1 cellular context compared by ENCODE assay signal in the genomic region with DNA sequence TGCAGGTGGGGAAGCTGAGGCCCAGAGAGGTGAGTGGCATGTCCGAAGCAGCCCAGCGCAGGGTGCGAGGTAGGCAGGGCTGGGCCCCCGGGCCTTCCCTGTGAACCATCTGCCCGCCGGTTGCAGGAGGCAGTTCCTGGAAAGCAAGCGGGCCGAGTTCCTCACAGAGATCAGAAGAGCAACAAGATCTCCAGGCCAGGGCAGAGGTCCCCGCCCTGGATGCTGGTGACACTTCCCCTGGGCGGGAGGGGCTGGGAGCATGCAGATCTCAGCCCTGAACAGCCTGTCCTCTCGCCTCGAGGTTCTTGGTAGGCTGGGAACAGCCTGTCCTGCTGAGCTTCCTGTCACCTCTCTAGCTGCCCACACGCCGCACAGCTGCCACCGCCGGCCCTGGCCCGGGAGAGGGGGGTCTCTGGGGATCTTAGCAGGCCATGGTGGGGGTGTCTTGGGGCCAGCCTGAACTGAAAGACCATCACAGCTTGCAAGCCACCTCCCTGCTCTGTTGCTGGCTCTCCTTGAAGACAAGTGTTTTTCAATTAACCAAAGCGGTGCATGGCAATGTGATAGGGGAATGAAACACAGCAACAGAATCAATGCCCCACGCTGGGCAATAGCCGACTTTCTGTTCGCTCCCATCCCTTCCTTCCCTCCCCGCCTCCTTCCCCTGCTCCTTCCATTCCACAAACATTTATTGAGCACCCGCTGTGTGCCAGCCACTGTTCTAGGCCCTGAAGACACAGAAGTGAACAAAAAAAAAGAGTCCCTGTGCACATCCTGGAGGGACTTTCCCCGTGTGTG.
TF ChIP-seq lines count a peak whose summit lies in the region.

No MANE protein-coding gene starts in this region.

TF ChIP-seq in HepG2, 621 proteins besides CTCF, POLR2A, EP300 and RAD21 (continued from another document and continues in another):
- TF ChIP-seq, protein P1, sequence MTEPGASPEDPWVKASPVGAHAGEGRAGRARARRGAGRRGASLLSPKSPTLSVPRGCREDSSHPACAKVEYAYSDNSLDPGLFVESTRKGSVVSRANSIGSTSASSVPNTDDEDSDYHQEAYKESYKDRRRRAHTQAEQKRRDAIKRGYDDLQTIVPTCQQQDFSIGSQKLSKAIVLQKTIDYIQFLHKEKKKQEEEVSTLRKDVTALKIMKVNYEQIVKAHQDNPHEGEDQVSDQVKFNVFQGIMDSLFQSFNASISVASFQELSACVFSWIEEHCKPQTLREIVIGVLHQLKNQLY (CRISPR knock-in tag; IDR thresholded peaks at IDR 0.05): no peak
- TF ChIP-seq, protein P2, sequence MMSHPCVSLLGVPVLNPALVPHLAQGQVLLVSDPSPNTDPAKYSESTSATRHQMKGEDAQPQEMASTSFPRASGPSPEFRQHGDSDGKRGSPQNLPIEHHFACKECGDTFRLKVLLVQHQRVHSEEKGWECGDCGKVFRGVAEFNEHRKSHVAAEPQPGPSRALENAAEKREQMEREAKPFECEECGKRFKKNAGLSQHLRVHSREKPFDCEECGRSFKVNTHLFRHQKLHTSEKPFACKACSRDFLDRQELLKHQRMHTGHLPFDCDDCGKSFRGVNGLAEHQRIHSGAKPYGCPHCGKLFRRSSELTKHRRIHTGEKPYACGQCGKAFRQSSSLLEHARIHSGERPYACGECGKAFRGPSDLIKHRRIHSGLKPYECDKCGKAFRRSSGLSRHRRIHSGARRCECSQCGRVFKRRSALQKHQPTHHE (CRISPR knock-in tag; IDR thresholded peaks at IDR 0.05; ENCODE audit: borderline replicate concordance): no peak
- peak; percentile 92 for TF ChIP-seq MEIS2 (CRISPR knock-in tag; IDR thresholded peaks at IDR 0.05)
- TF ChIP-seq ZNF614 (CRISPR knock-in tag; IDR thresholded peaks at IDR 0.05; ENCODE audit: borderline replicate concordance): peak; percentile 40; the same call in 1 of the 2 replicates
- TF ChIP-seq, protein P3, sequence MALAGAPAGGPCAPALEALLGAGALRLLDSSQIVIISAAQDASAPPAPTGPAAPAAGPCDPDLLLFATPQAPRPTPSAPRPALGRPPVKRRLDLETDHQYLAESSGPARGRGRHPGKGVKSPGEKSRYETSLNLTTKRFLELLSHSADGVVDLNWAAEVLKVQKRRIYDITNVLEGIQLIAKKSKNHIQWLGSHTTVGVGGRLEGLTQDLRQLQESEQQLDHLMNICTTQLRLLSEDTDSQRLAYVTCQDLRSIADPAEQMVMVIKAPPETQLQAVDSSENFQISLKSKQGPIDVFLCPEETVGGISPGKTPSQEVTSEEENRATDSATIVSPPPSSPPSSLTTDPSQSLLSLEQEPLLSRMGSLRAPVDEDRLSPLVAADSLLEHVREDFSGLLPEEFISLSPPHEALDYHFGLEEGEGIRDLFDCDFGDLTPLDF (CRISPR knock-in tag; IDR thresholded peaks at IDR 0.05): peak; percentile 40; the same call in 1 of the 2 replicates
- no peak for TF ChIP-seq ZC3H13 (CRISPR knock-in tag; IDR thresholded peaks at IDR 0.05)
- TF ChIP-seq GZF1 (CRISPR knock-in tag; IDR thresholded peaks at IDR 0.05): no peak
- TF ChIP-seq, protein P4, sequence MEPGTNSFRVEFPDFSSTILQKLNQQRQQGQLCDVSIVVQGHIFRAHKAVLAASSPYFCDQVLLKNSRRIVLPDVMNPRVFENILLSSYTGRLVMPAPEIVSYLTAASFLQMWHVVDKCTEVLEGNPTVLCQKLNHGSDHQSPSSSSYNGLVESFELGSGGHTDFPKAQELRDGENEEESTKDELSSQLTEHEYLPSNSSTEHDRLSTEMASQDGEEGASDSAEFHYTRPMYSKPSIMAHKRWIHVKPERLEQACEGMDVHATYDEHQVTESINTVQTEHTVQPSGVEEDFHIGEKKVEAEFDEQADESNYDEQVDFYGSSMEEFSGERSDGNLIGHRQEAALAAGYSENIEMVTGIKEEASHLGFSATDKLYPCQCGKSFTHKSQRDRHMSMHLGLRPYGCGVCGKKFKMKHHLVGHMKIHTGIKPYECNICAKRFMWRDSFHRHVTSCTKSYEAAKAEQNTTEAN (CRISPR knock-in tag; conservative IDR thresholded peaks at IDR 0.05): no peak
- TF ChIP-seq SNRNP70 (IDR thresholded peaks at IDR 0.05; ENCODE audit: low read depth, low read length): no peak
- TF ChIP-seq MTA3 (CRISPR knock-in tag; IDR thresholded peaks at IDR 0.05): no peak
- TF ChIP-seq MIER3 (CRISPR knock-in tag; IDR thresholded peaks at IDR 0.05; ENCODE audit: borderline replicate concordance): no peak
- no peak for TF ChIP-seq GATA4 (IDR thresholded peaks at IDR 0.05; ENCODE audit: borderline replicate concordance, low read depth)
- TF ChIP-seq ARNT2 (CRISPR knock-in tag; IDR thresholded peaks at IDR 0.05; ENCODE audit: low read depth): 0 out of 2 replicates have a peak, but pooled peaks have one; percentile 28
- TF ChIP-seq NAIF1 (CRISPR knock-in tag; IDR thresholded peaks at IDR 0.05; ENCODE audit: borderline replicate concordance): no peak
- TF ChIP-seq, protein P5, sequence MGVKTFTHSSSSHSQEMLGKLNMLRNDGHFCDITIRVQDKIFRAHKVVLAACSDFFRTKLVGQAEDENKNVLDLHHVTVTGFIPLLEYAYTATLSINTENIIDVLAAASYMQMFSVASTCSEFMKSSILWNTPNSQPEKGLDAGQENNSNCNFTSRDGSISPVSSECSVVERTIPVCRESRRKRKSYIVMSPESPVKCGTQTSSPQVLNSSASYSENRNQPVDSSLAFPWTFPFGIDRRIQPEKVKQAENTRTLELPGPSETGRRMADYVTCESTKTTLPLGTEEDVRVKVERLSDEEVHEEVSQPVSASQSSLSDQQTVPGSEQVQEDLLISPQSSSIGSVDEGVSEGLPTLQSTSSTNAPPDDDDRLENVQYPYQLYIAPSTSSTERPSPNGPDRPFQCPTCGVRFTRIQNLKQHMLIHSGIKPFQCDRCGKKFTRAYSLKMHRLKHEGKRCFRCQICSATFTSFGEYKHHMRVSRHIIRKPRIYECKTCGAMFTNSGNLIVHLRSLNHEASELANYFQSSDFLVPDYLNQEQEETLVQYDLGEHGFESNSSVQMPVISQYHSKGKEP (CRISPR knock-in tag; IDR thresholded peaks at IDR 0.05): no peak
- TF ChIP-seq ZSCAN20 (CRISPR knock-in tag; IDR thresholded peaks at IDR 0.05; ENCODE audit: borderline replicate concordance): 0 out of 2 replicates have a peak, but pooled peaks have one; percentile 72
- TF ChIP-seq BORCS8-MEF2B (CRISPR knock-in tag; IDR thresholded peaks at IDR 0.05): no peak
- TF ChIP-seq NFKB2 (CRISPR knock-in tag; IDR thresholded peaks at IDR 0.05; ENCODE audit: borderline replicate concordance): peak; percentile 72; the same call in 1 of the 2 replicates
- peak; percentile 53; the same call in 1 of the 2 replicates for TF ChIP-seq ZNF766 (CRISPR knock-in tag; IDR thresholded peaks at IDR 0.05; ENCODE audit: borderline replicate concordance)
- no peak for TF ChIP-seq MTF1 (CRISPR knock-in tag; IDR thresholded peaks at IDR 0.05)
- no peak for TF ChIP-seq ZFP41 (CRISPR knock-in tag; IDR thresholded peaks at IDR 0.05; ENCODE audit: borderline replicate concordance)
- TF ChIP-seq NBN (conservative IDR thresholded peaks at IDR 0.05): no peak
- TF ChIP-seq PAWR (CRISPR knock-in tag; IDR thresholded peaks at IDR 0.05; ENCODE audit: borderline replicate concordance): no peak
- TF ChIP-seq KLF16 (CRISPR knock-in tag; IDR thresholded peaks at IDR 0.05): no peak
- TF ChIP-seq MATR3 (CRISPR knock-in tag; IDR thresholded peaks at IDR 0.05): no peak
- TF ChIP-seq ZNF556 (CRISPR knock-in tag; IDR thresholded peaks at IDR 0.05; ENCODE audit: borderline replicate concordance): no peak; the same call in 1 of the 2 replicates
- no peak for TF ChIP-seq CCDC6 (CRISPR knock-in tag; IDR thresholded peaks at IDR 0.05)
- no peak for TF ChIP-seq ZNF841 (CRISPR knock-in tag; IDR thresholded peaks at IDR 0.05; ENCODE audit: borderline replicate concordance)
- 0 out of 2 replicates have a peak, but pooled peaks have one; percentile 7 for TF ChIP-seq ZNF709 (CRISPR knock-in tag; IDR thresholded peaks at IDR 0.05)
- peak; percentile 79 for TF ChIP-seq ZFX (CRISPR knock-in tag; IDR thresholded peaks at IDR 0.05; ENCODE audit: low read depth)
- 0 out of 2 replicates have a peak, but pooled peaks have one; percentile 32 for TF ChIP-seq HNRNPL (IDR thresholded peaks at IDR 0.05; ENCODE audit: low read depth, low read length)
- no peak for TF ChIP-seq ZNF282 (IDR thresholded peaks at IDR 0.05; ENCODE audit: partially characterized antibody)
- TF ChIP-seq ZNF564 (CRISPR knock-in tag; IDR thresholded peaks at IDR 0.05): no peak
- no peak for TF ChIP-seq ZNF550 (CRISPR knock-in tag; IDR thresholded peaks at IDR 0.05; ENCODE audit: borderline replicate concordance)
- TF ChIP-seq, protein P6, sequence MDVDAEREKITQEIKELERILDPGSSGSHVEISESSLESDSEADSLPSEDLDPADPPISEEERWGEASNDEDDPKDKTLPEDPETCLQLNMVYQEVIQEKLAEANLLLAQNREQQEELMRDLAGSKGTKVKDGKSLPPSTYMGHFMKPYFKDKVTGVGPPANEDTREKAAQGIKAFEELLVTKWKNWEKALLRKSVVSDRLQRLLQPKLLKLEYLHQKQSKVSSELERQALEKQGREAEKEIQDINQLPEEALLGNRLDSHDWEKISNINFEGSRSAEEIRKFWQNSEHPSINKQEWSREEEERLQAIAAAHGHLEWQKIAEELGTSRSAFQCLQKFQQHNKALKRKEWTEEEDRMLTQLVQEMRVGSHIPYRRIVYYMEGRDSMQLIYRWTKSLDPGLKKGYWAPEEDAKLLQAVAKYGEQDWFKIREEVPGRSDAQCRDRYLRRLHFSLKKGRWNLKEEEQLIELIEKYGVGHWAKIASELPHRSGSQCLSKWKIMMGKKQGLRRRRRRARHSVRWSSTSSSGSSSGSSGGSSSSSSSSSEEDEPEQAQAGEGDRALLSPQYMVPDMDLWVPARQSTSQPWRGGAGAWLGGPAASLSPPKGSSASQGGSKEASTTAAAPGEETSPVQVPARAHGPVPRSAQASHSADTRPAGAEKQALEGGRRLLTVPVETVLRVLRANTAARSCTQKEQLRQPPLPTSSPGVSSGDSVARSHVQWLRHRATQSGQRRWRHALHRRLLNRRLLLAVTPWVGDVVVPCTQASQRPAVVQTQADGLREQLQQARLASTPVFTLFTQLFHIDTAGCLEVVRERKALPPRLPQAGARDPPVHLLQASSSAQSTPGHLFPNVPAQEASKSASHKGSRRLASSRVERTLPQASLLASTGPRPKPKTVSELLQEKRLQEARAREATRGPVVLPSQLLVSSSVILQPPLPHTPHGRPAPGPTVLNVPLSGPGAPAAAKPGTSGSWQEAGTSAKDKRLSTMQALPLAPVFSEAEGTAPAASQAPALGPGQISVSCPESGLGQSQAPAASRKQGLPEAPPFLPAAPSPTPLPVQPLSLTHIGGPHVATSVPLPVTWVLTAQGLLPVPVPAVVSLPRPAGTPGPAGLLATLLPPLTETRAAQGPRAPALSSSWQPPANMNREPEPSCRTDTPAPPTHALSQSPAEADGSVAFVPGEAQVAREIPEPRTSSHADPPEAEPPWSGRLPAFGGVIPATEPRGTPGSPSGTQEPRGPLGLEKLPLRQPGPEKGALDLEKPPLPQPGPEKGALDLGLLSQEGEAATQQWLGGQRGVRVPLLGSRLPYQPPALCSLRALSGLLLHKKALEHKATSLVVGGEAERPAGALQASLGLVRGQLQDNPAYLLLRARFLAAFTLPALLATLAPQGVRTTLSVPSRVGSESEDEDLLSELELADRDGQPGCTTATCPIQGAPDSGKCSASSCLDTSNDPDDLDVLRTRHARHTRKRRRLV (CRISPR knock-in tag; IDR thresholded peaks at IDR 0.05): no peak
- TF ChIP-seq ZNF549 (CRISPR knock-in tag; IDR thresholded peaks at IDR 0.05): no peak
- TF ChIP-seq, protein P7, sequence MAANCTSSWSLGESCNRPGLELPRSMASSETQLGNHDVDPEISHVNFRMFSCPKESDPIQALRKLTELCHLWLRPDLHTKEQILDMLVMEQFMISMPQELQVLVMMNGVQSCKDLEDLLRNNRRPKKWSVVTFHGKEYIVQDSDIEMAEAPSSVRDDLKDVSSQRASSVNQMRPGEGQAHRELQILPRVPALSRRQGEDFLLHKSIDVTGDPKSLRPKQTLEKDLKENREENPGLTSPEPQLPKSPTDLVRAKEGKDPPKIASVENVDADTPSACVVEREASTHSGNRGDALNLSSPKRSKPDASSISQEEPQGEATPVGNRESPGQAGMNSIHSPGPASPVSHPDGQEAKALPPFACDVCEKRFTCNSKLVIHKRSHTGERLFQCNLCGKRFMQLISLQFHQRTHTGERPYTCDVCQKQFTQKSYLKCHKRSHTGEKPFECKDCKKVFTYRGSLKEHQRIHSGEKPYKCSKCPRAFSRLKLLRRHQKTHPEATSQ (CRISPR knock-in tag; IDR thresholded peaks at IDR 0.05; ENCODE audit: borderline replicate concordance): no peak
- TF ChIP-seq, protein P8, sequence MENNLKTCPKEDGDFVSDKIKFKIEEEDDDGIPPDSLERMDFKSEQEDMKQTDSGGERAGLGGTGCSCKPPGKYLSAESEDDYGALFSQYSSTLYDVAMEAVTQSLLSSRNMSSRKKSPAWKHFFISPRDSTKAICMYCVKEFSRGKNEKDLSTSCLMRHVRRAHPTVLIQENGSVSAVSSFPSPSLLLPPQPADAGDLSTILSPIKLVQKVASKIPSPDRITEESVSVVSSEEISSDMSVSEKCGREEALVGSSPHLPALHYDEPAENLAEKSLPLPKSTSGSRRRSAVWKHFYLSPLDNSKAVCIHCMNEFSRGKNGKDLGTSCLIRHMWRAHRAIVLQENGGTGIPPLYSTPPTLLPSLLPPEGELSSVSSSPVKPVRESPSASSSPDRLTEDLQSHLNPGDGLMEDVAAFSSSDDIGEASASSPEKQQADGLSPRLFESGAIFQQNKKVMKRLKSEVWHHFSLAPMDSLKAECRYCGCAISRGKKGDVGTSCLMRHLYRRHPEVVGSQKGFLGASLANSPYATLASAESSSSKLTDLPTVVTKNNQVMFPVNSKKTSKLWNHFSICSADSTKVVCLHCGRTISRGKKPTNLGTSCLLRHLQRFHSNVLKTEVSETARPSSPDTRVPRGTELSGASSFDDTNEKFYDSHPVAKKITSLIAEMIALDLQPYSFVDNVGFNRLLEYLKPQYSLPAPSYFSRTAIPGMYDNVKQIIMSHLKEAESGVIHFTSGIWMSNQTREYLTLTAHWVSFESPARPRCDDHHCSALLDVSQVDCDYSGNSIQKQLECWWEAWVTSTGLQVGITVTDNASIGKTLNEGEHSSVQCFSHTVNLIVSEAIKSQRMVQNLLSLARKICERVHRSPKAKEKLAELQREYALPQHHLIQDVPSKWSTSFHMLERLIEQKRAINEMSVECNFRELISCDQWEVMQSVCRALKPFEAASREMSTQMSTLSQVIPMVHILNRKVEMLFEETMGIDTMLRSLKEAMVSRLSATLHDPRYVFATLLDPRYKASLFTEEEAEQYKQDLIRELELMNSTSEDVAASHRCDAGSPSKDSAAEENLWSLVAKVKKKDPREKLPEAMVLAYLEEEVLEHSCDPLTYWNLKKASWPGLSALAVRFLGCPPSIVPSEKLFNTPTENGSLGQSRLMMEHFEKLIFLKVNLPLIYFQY (CRISPR knock-in tag; IDR thresholded peaks at IDR 0.05; ENCODE audit: borderline replicate concordance): peak; percentile 55; the same call in 1 of the 2 replicates
- TF ChIP-seq SOX13 (IDR thresholded peaks at IDR 0.05): no peak
- peak in 1 of 2 experiments; percentile 56; a peak in 1 of 4 replicates for TF ChIP-seq SOX13 (CRISPR knock-in tag; conservative IDR thresholded peaks at IDR 0.05 in 1 of 2, IDR thresholded peaks at IDR 0.05 in 1 of 2)
- TF ChIP-seq POGZ (CRISPR knock-in tag; IDR thresholded peaks at IDR 0.05): no peak
- TF ChIP-seq, protein P9, sequence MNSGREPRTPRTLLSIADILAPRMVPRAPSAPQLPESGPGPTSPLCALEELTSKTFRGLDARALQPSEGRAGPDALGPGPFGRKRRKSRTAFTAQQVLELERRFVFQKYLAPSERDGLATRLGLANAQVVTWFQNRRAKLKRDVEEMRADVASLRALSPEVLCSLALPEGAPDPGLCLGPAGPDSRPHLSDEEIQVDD (CRISPR knock-in tag; IDR thresholded peaks at IDR 0.05; ENCODE audit: borderline replicate concordance): peak; percentile 79; the same call in 1 of the 2 replicates
- no peak for TF ChIP-seq TBX3 (IDR thresholded peaks at IDR 0.05; ENCODE audit: borderline replicate concordance)
- no peak for TF ChIP-seq TCF7L2 (IDR thresholded peaks at IDR 0.05; ENCODE audit: low read depth, low read length)
